8 cellular contexts compared by ENCODE assay signal in genomic region chr22:41403532-41404318, GRCh38. TPM values are rescaled to one million over a fixed set of nuclear protein-coding genes. Genes with fewer than 3 reads are reported as not detected.
DNase-seq lines count a peak whose midpoint lies in the region; ATAC-seq, FAIRE-seq and TF ChIP-seq lines count a peak whose summit lies in the region.

No MANE protein-coding gene starts in this region.

- TF ChIP-seq POLR2A in GM12892 (IDR thresholded peaks at IDR 0.05; ENCODE audit: low read depth, low read length) = no peak

- ATAC-seq in HG03159 (IDR thresholded peaks at IDR 0.05; ENCODE audit: unreplicated experiment) (peak; percentile 67), left lobe of liver (peak; percentile 90), GM18870 (IDR thresholded peaks at IDR 0.05; ENCODE audit: unreplicated experiment) (no peak)

- peak; percentile 97 for FAIRE-seq in GM12892 (lab: Jason Lieb, UNC)

- H3K27ac ChIP-seq in cingulate gyrus (ENCODE audit: low read depth, low read length) = peak overlapping the region; percentile 97

- peak; percentile 97 for DNase-seq in GM12892 (ENCODE audit: insufficient read length)
- DNase-seq in NCI-H526 (lab: John Stamatoyannopoulos, UW) = peak; percentile 46 to 82
- peak; percentile 72 to 87 for DNase-seq in activated CD4-positive, alpha-beta T cell treated with anti-CD3 and anti-CD28 coated beads, Interleukin-2, amount 50 U/mL, for 24 hours (ENCODE audit: low read depth in 1 of 2, low spot score in 1 of 2)
- DNase-seq in left lobe of liver (ENCODE audit: low spot score) = peak; percentile 95
- peak; percentile 73 for DNase-seq in stimulated activated CD4-positive, alpha-beta T cell treated with anti-CD3 and anti-CD28 coated beads, Interleukin-4, amount 100 ng/mL, for 1 hour

RNA-seq across cellular contexts. Expression of gene TEF, which starts 22.0 kb away (rescaled TPM):
- 1.8 TPM for polyA plus RNA-seq in GM12892 (2012; ENCODE audit: missing spikeins)
- 26.3 TPM for total RNA-seq in left lobe of liver

RNA-seq across cellular contexts. Expression of gene TOB2, which starts 42.9 kb away (rescaled TPM):
- 7.9 TPM for polyA plus RNA-seq in GM12892 (2012; ENCODE audit: missing spikeins)
- total RNA-seq in left lobe of liver = 40.1 TPM
